ENCODE assay signal across 8 cellular contexts in genomic region chr17:7561028-7561575, GRCh38. TPM values are rescaled to one million over a fixed set of nuclear protein-coding genes. Genes with fewer than 3 reads are reported as not detected.
DNase-seq lines count a peak whose midpoint lies in the region; ATAC-seq and TF ChIP-seq lines count a peak whose summit lies in the region.

No MANE protein-coding gene starts in this region.

- H3K27me3 ChIP-seq in KMS-11 (ENCODE audit: insufficient read depth, low read depth) = no peaks in the 10 kb centered on the region
- H3K27me3 ChIP-seq in fibroblast of lung (ENCODE audit: control insufficient read depth, insufficient read depth, low read length) = no peaks in the 10 kb centered on the region

- H3K9me3 ChIP-seq in fibroblast of lung (ENCODE audit: control insufficient read depth, insufficient read depth, low read depth, low read length) = no peaks in the 10 kb centered on the region

- H2AFZ ChIP-seq in KMS-11 (ENCODE audit: low read depth) = peak overlapping the region; percentile 34; the same call in 1 of the 2 replicates
- peak overlapping the region; percentile 68 for H2AFZ ChIP-seq in fibroblast of lung (ENCODE audit: low read length)

- H3K27ac Mint-ChIP-seq in naive thymus-derived CD8-positive, alpha-beta T cell = peak overlapping the region; percentile 83 to 99 (median 97)

- peaks cover 8% of the 10 kb centered on the region; the same call in 1 of the 2 replicates for H3K79me2 ChIP-seq in KMS-11 (ENCODE audit: insufficient read depth, low read depth)
- H3K79me2 ChIP-seq in fibroblast of lung (ENCODE audit: control insufficient read depth, insufficient read depth, low read length) = peaks cover 35% of the 10 kb centered on the region

- H3K36me3 ChIP-seq in KMS-11 (ENCODE audit: insufficient read depth) (no peaks in the 10 kb centered on the region), fibroblast of lung (ENCODE audit: control insufficient read depth, insufficient read depth, low read length) (peaks cover 19% of the 10 kb centered on the region)

- H3K4me2 ChIP-seq in KMS-11 (peak overlapping the region; percentile 45; the same call in 1 of the 2 replicates), fibroblast of lung (ENCODE audit: extremely low read depth, insufficient read depth, low read length) (peak overlapping the region; percentile 95)

- peak overlapping the region; percentile 47; the same call in 1 of the 2 replicates for H3K9ac ChIP-seq in KMS-11
- peak overlapping the region; percentile 86 for H3K9ac ChIP-seq in fibroblast of lung (ENCODE audit: insufficient read depth, low read length)

- POLR2A ChIA-PET in naive thymus-derived CD8-positive, alpha-beta T cell (lab: Charles Lee) = interaction anchor here (0.6 to 3.9 kb wide), 36 partner anchors 9 to 595 kb away, joined by 3 to 37 read pairs (median 6); partner anchors contain the start of genes ACAP1, ATP1B2, CD68 and MPDU1

- H3K27ac ChIP-seq in KMS-11 = peak overlapping the region; percentile 24; the same call in 1 of the 2 replicates
- H3K27ac ChIP-seq in fibroblast of lung (ENCODE audit: insufficient read depth, low read length) = peak overlapping the region; percentile 80

- H3K4me1 Mint-ChIP-seq in naive thymus-derived CD8-positive, alpha-beta T cell = peaks cover 31 to 59% (median 55%) of the 10 kb centered on the region in 4 donors

- DNase-seq in COR-L47 (lab: John Stamatoyannopoulos, UW) (peak; percentile 56), RKO (ENCODE audit: low spot score) (peak; percentile 89), fibroblast of lung (ENCODE audit: low read depth in 2 of 2) (peak; percentile 75 to 77)
- peak; percentile 63 to 74 for DNase-seq in activated T-helper 1 cell treated with anti-CD3 and anti-CD28 coated beads, Interleukin-2, amount 50 U/mL, for 16 hours (ENCODE audit: low read depth in 1 of 2, low spot score in 1 of 2)
- peak; percentile 60 to 89 (median 78) for DNase-seq in naive thymus-derived CD8-positive, alpha-beta T cell
- peak; percentile 65 to 86 (median 75) for DNase-seq in stimulated activated naive CD4-positive, alpha-beta T cell (lab: John Stamatoyannopoulos, UW)

- H3K4me3 Mint-ChIP-seq in naive thymus-derived CD8-positive, alpha-beta T cell = peak overlapping the region; percentile 88 to 98 (median 94)

- H3K4me3 ChIP-seq in KMS-11 (IDR thresholded peaks at IDR 0.05; ENCODE audit: insufficient read depth, low read depth, low read length) (no peak overlapping the region), fibroblast of lung (replicated peaks in 1 of 4; ENCODE audit: control extremely low read depth in 1 of 4, insufficient read depth in 1 of 4, low read depth in 3 of 4, low read length in 4 of 4) (peak overlapping the region; percentile 64 to 87 (median 84))

- no peaks in the 10 kb centered on the region for H3K4me1 ChIP-seq in KMS-11 (ENCODE audit: low read depth, poor library complexity, severe bottlenecking)
- peaks cover 21% of the 10 kb centered on the region for H3K4me1 ChIP-seq in fibroblast of lung (ENCODE audit: control insufficient read depth, extremely low read depth, insufficient read depth, low read length)

- no peaks in the 10 kb centered on the region for H4K20me1 ChIP-seq in KMS-11 (ENCODE audit: insufficient read depth)
- H4K20me1 ChIP-seq in fibroblast of lung (ENCODE audit: control insufficient read depth, extremely low read depth, insufficient read depth, low read length) = no peaks in the 10 kb centered on the region

- ATAC-seq in GM21515 (IDR thresholded peaks at IDR 0.05; ENCODE audit: unreplicated experiment) = peak; percentile 54
- ATAC-seq in naive thymus-derived CD8-positive, alpha-beta T cell = peak; percentile 62 to 69

- TF ChIP-seq CTCF in KMS-11 (conservative IDR thresholded peaks at IDR 0.05; ENCODE audit: low read depth, low read length) (peak; percentile 19; the same call in 1 of the 2 replicates), fibroblast of lung (conservative IDR thresholded peaks at IDR 0.05 in 1 of 2, IDR thresholded peaks at IDR 0.05 in 1 of 2; ENCODE audit: low read depth in 1 of 2, low read length in 2 of 2) (peak; percentile 55 to 80)

- peaks cover 0 to 27% (median 3%) of the 10 kb centered on the region in 3 donors for H3K36me3 Mint-ChIP-seq in naive thymus-derived CD8-positive, alpha-beta T cell

- H3K27me3 Mint-ChIP-seq in naive thymus-derived CD8-positive, alpha-beta T cell = no peaks in the 10 kb centered on the region

- no peaks in the 10 kb centered on the region for H3K9me3 Mint-ChIP-seq in naive thymus-derived CD8-positive, alpha-beta T cell

RNA-seq across cellular contexts. Expression of gene SENP3, which starts 0.6 kb away (rescaled TPM):
- total RNA-seq in fibroblast of lung = 65.5 and 66.2 TPM in 2 replicates
- polyA plus RNA-seq in fibroblast of lung = 67.6 and 118 TPM in 2 replicates
- polyA plus RNA-seq in fibroblast of lung (2012) = 35.6 and 48.8 TPM in 2 replicates
- polyA minus RNA-seq in fibroblast of lung (ENCODE audit: low replicate concordance) = 76.0 and 122 TPM in 2 replicates
- 10 to 100 TPM; 48.0 to 56.8 TPM for total RNA-seq in naive thymus-derived CD8-positive, alpha-beta T cell
- 10 to 100 TPM; 13.8 to 14.1 (median 14.0) TPM for polyA plus RNA-seq in naive thymus-derived CD8-positive, alpha-beta T cell

RNA-seq across cellular contexts. Expression of gene TNFSF13, which starts 2.6 kb away (rescaled TPM):
- 1.5 and 2.0 TPM in 2 replicates for total RNA-seq in fibroblast of lung
- polyA plus RNA-seq in fibroblast of lung = 2.5 and 2.8 TPM in 2 replicates
- polyA plus RNA-seq in fibroblast of lung (2012) = 2.7 and 3.6 TPM in 2 replicates
- polyA minus RNA-seq in fibroblast of lung (ENCODE audit: low replicate concordance) = 1.3 and 7.3 TPM in 2 replicates
- total RNA-seq in naive thymus-derived CD8-positive, alpha-beta T cell = 1 to 10 TPM; 2.9 to 3.0 TPM
- 1 to 10 TPM; 1.2 to 3.7 (median 2.1) TPM for polyA plus RNA-seq in naive thymus-derived CD8-positive, alpha-beta T cell

RNA-seq across cellular contexts. Expression of gene TNFSF12, which starts 12.2 kb away (rescaled TPM):
- 5.1 and 9.6 TPM in 2 replicates for total RNA-seq in fibroblast of lung
- polyA plus RNA-seq in fibroblast of lung = 34.4 and 35.9 TPM in 2 replicates
- 33.5 and 34.1 TPM in 2 replicates for polyA plus RNA-seq in fibroblast of lung (2012)
- polyA minus RNA-seq in fibroblast of lung (ENCODE audit: low replicate concordance) = 11.9 and 17.6 TPM in 2 replicates
- 10 to 100 TPM; 25.7 to 26.6 TPM for total RNA-seq in naive thymus-derived CD8-positive, alpha-beta T cell
- 10 to 100 TPM; 19.3 to 28.6 (median 25.8) TPM for polyA plus RNA-seq in naive thymus-derived CD8-positive, alpha-beta T cell

RNA-seq across cellular contexts. Expression of gene CD68, which starts 18.3 kb away (rescaled TPM):
- 16.2 and 29.4 TPM in 2 replicates for total RNA-seq in fibroblast of lung
- 90.4 and 250 TPM in 2 replicates for polyA plus RNA-seq in fibroblast of lung
- polyA plus RNA-seq in fibroblast of lung (2012) = 82.0 and 162 TPM in 2 replicates
- polyA minus RNA-seq in fibroblast of lung (ENCODE audit: low replicate concordance) = 178 and 296 TPM in 2 replicates
- 1 to 10 TPM; 4.4 to 4.6 TPM for total RNA-seq in naive thymus-derived CD8-positive, alpha-beta T cell
- under 1 TPM; 0.15 to 0.59 (median 0.31) TPM for polyA plus RNA-seq in naive thymus-derived CD8-positive, alpha-beta T cell

RNA-seq across cellular contexts. Expression of gene MPDU1, which starts 22.6 kb away (rescaled TPM):
- 29.5 and 51.9 TPM in 2 replicates for total RNA-seq in fibroblast of lung
- 107 and 172 TPM in 2 replicates for polyA plus RNA-seq in fibroblast of lung
- 69.8 and 100 TPM in 2 replicates for polyA plus RNA-seq in fibroblast of lung (2012)
- polyA minus RNA-seq in fibroblast of lung (ENCODE audit: low replicate concordance) = 214 and 261 TPM in 2 replicates
- total RNA-seq in naive thymus-derived CD8-positive, alpha-beta T cell = 10 to 100 TPM; 25.6 to 31.8 TPM
- 10 to 100 TPM; 33.9 to 48.9 (median 41.3) TPM for polyA plus RNA-seq in naive thymus-derived CD8-positive, alpha-beta T cell
